Comparison of ENCODE assay signal across 8 cellular contexts in the genomic region with DNA sequence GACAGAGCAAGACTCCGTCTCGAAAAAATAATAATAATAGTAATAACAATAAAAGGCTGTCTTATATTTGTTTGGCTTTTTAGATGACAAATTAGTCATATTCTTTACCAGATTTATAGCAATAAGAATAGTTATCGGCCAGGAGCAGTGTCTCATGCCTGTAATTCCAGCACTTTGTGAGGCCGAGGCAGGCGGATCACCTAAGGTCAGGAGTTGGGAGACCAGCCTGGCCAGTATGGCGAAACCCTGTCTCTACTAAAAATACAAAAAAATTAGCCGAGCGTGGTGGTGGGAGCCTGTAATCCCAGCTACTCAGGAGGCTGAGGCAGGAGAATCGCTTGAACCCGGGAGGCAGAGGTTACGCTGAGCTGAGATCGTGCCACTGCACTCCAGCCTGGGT. TPM values are rescaled to one million over a fixed set of nuclear protein-coding genes. Genes with fewer than 3 reads are reported as not detected.
DNase-seq lines count a peak whose midpoint lies in the region; ATAC-seq and TF ChIP-seq lines count a peak whose summit lies in the region.
"Not testable (repeated sequence)": the region's sequence is repeated elsewhere in the genome, so short reads cannot be mapped to it uniquely, and the experiment has no call there.

No MANE protein-coding gene starts in this region.

- H3K4me1 Mint-ChIP-seq in CD14-positive monocyte = peaks cover 74% of the 10 kb centered on the region
- peaks cover 64% of the 10 kb centered on the region for H3K4me1 Mint-ChIP-seq in activated T-cell treated with anti-CD3 and anti-CD28 coated beads, Interleukin-2, amount 50 U/mL, for 72 hours (ENCODE audit: low read depth)
- H3K4me1 Mint-ChIP-seq in dendritic cell treated with granulocyte-macrophage colony-stimulating factor and Interleukin-4, amounts not matched to agents 40 ng/mL and 50 ng/mL, for 4 days (ENCODE audit: low read depth) = peaks cover 51% of the 10 kb centered on the region
- H3K4me1 Mint-ChIP-seq in stimulated activated memory B cell treated with anti-CD40 and anti-IgM and Interleukin-4, amounts not matched to agents 10 μg/mL and 1 μg/mL and 100 μg/mL, for 72 hours = peaks cover 53% of the 10 kb centered on the region

- peaks cover 7 to 46% of the 10 kb centered on the region in 2 donors for H3K36me3 Mint-ChIP-seq in CD14-positive monocyte
- peaks cover 3 to 14% of the 10 kb centered on the region in 2 donors for H3K36me3 Mint-ChIP-seq in activated T-cell treated with anti-CD3 and anti-CD28 coated beads, Interleukin-2, amount 50 U/mL, for 72 hours (ENCODE audit: insufficient read depth in 2 of 2)
- peaks cover 68% of the 10 kb centered on the region for H3K36me3 Mint-ChIP-seq in dendritic cell treated with granulocyte-macrophage colony-stimulating factor and Interleukin-4, amounts not matched to agents 40 ng/mL and 50 ng/mL, for 4 days (ENCODE audit: low read depth)
- not testable (repeated sequence) for H3K36me3 Mint-ChIP-seq in stimulated activated memory B cell treated with anti-CD40 and anti-IgM and Interleukin-4, amounts not matched to agents 10 μg/mL and 1 μg/mL and 100 μg/mL, for 72 hours

- TF ChIP-seq CTCF in CD14-positive monocyte (IDR thresholded peaks at IDR 0.05); HL-60 (IDR thresholded peaks at IDR 0.05; ENCODE audit: insufficient read depth, low read length); foreskin keratinocyte (conservative IDR thresholded peaks at IDR 0.05); lower lobe of right lung (IDR thresholded peaks at IDR 0.05); neutrophil (IDR thresholded peaks at IDR 0.05): not testable (repeated sequence)

- H3K9me3 ChIP-seq in lower lobe of right lung, neutrophil: not testable (repeated sequence)

- H3K36me3 ChIP-seq in lower lobe of right lung (peaks cover 11% of the 10 kb centered on the region), neutrophil (peaks cover 17% of the 10 kb centered on the region)

- peak overlapping the region; percentile 63 for H3K27ac ChIP-seq in HL-60 (replicated peaks)
- peak overlapping the region; percentile 90 for H3K27ac ChIP-seq in foreskin keratinocyte
- H3K27ac ChIP-seq in lower lobe of right lung = peak overlapping the region; percentile 62
- peak overlapping the region; percentile 94 for H3K27ac ChIP-seq in neutrophil

- H3K4me1 ChIP-seq in foreskin keratinocyte (peaks cover 14% of the 10 kb centered on the region), lower lobe of right lung (peaks cover 45% of the 10 kb centered on the region), neutrophil (ENCODE audit: control insufficient read depth in 1 of 2, insufficient read depth in 1 of 2, low read depth in 1 of 2, low read length in 1 of 2) (peaks cover 94 to 100% of the 10 kb centered on the region in 2 experiments)

- not testable (repeated sequence) for ATAC-seq in activated T-cell treated with anti-CD3 and anti-CD28 coated beads, Interleukin-2, amount 50 U/mL, for 72 hours (replicated peaks in 1 of 2); foreskin keratinocyte; stimulated activated memory B cell treated with anti-CD40 and anti-IgM and Interleukin-4, amounts not matched to agents 10 μg/mL and 1 μg/mL and 100 μg/mL, for 72 hours
- peak in 1 of 2 donors; percentile 19 for ATAC-seq in lower lobe of right lung

- H3K27me3 ChIP-seq in HL-60 (ENCODE audit: insufficient read depth, poor library complexity, severe bottlenecking); foreskin keratinocyte; lower lobe of right lung (ENCODE audit: low read depth); neutrophil: not testable (repeated sequence)

- intact Hi-C loops in CD14-positive monocyte (cut with micrococcal nuclease); dendritic cell treated with granulocyte-macrophage colony-stimulating factor and Interleukin-4, amounts not matched to agents 40 ng/mL and 50 ng/mL, for 4 days (cut with micrococcal nuclease); lower lobe of right lung (cut with DNase I): not testable (repeated sequence)

- not testable (repeated sequence) for DNase-seq in CD14-positive monocyte (ENCODE audit: low spot score); HL-60 (ENCODE audit: low read depth in 1 of 2, low spot score in 1 of 2); activated T-cell treated with anti-CD3 and anti-CD28 coated beads, Interleukin-2, amount 50 U/mL, for 72 hours; foreskin keratinocyte; lower lobe of right lung

- H3K4me3 Mint-ChIP-seq in CD14-positive monocyte = peak overlapping the region; percentile 64 to 79
- H3K4me3 Mint-ChIP-seq in activated T-cell treated with anti-CD3 and anti-CD28 coated beads, Interleukin-2, amount 50 U/mL, for 72 hours; stimulated activated memory B cell treated with anti-CD40 and anti-IgM and Interleukin-4, amounts not matched to agents 10 μg/mL and 1 μg/mL and 100 μg/mL, for 72 hours: not testable (repeated sequence)
- H3K4me3 Mint-ChIP-seq in dendritic cell treated with granulocyte-macrophage colony-stimulating factor and Interleukin-4, amounts not matched to agents 40 ng/mL and 50 ng/mL, for 4 days = peak overlapping the region; percentile 2

- H3K27ac Mint-ChIP-seq in CD14-positive monocyte = peak overlapping the region; percentile 88 to 95 (median 91)
- H3K27ac Mint-ChIP-seq in activated T-cell treated with anti-CD3 and anti-CD28 coated beads, Interleukin-2, amount 50 U/mL, for 72 hours = peak overlapping the region; percentile 68
- peak overlapping the region; percentile 83 for H3K27ac Mint-ChIP-seq in dendritic cell treated with granulocyte-macrophage colony-stimulating factor and Interleukin-4, amounts not matched to agents 40 ng/mL and 50 ng/mL, for 4 days
- H3K27ac Mint-ChIP-seq in stimulated activated memory B cell treated with anti-CD40 and anti-IgM and Interleukin-4, amounts not matched to agents 10 μg/mL and 1 μg/mL and 100 μg/mL, for 72 hours = peak overlapping the region; percentile 58

- H3K9me3 Mint-ChIP-seq in CD14-positive monocyte; activated T-cell treated with anti-CD3 and anti-CD28 coated beads, Interleukin-2, amount 50 U/mL, for 72 hours; dendritic cell treated with granulocyte-macrophage colony-stimulating factor and Interleukin-4, amounts not matched to agents 40 ng/mL and 50 ng/mL, for 4 days; stimulated activated memory B cell treated with anti-CD40 and anti-IgM and Interleukin-4, amounts not matched to agents 10 μg/mL and 1 μg/mL and 100 μg/mL, for 72 hours: not testable (repeated sequence)

- not testable (repeated sequence) for H3K4me3 ChIP-seq in HL-60 (replicated peaks; ENCODE audit: insufficient read depth, low read length); lower lobe of right lung
- peak overlapping the region; percentile 48 to 57 for H3K4me3 ChIP-seq in neutrophil (ENCODE audit: low read depth in 1 of 2, low read length in 1 of 2)

- H3K27me3 Mint-ChIP-seq in CD14-positive monocyte (ENCODE audit: low read depth in 3 of 3); activated T-cell treated with anti-CD3 and anti-CD28 coated beads, Interleukin-2, amount 50 U/mL, for 72 hours (ENCODE audit: low read depth); dendritic cell treated with granulocyte-macrophage colony-stimulating factor and Interleukin-4, amounts not matched to agents 40 ng/mL and 50 ng/mL, for 4 days; stimulated activated memory B cell treated with anti-CD40 and anti-IgM and Interleukin-4, amounts not matched to agents 10 μg/mL and 1 μg/mL and 100 μg/mL, for 72 hours: not testable (repeated sequence)

RNA-seq across cellular contexts. Expression of a gene that starts 10.3 kb away (rescaled TPM):
- polyA plus RNA-seq in CD14-positive monocyte (10 to 100 TPM; 88.5 to 92.8 TPM), foreskin keratinocyte (5.3 and 7.0 TPM in 2 replicates)
- total RNA-seq in activated T-cell treated with anti-CD3 and anti-CD28 coated beads, Interleukin-2, amount 50 U/mL, for 72 hours = 10 to 100 TPM; 51.7 to 60.7 TPM
- total RNA-seq in foreskin keratinocyte (13.5 and 15.7 TPM in 2 replicates), lower lobe of right lung (26.6 TPM)

RNA-seq across cellular contexts. Expression of a gene that starts 17.5 kb away (rescaled TPM):
- polyA plus RNA-seq in CD14-positive monocyte (under 1 TPM; 0.24 to 0.42 TPM), foreskin keratinocyte (0.92 and 1.2 TPM in 2 replicates)
- 10 to 100 TPM; 34.4 to 35.7 TPM for total RNA-seq in activated T-cell treated with anti-CD3 and anti-CD28 coated beads, Interleukin-2, amount 50 U/mL, for 72 hours
- total RNA-seq in foreskin keratinocyte (8.3 and 9.2 TPM in 2 replicates), lower lobe of right lung (1.6 TPM)
